Comparison of ENCODE assay signal across 8 cellular contexts in genomic region chr15:49155110-49155833, GRCh38. TPM values are rescaled to one million over a fixed set of nuclear protein-coding genes. Genes with fewer than 3 reads are reported as not detected.
DNase-seq lines count a peak whose midpoint lies in the region; ATAC-seq, FAIRE-seq and TF ChIP-seq lines count a peak whose summit lies in the region.

COPS2 (minus strand) TSS chr15:49155599; CDS start chr15:49155578, 21 bp downstream.

- H3K9ac ChIP-seq in keratinocyte (ENCODE audit: control insufficient read depth, extremely low read depth, insufficient read depth, low read length) = peak within 1 kb of the TSS; percentile 96

- dilution Hi-C loops in keratinocyte (cut with MboI; ENCODE audit: extremely low pct_ligation_motif_present, low sequenced_read_pairs) = no loop called here

- H3K27me3 ChIP-seq in keratinocyte (ENCODE audit: control insufficient read depth, extremely low read depth, insufficient read depth, low read length) = no peaks in the 10 kb centered on the region

- no peaks in the 10 kb centered on the region for H3K36me3 ChIP-seq in keratinocyte (ENCODE audit: control insufficient read depth in 2 of 2, extremely low read depth in 1 of 2, insufficient read depth in 2 of 2, low read length in 2 of 2)

- no peaks in the 10 kb centered on the region for H3K9me3 ChIP-seq in keratinocyte (ENCODE audit: control insufficient read depth, low read depth, low read length)

- H2AFZ ChIP-seq in keratinocyte (ENCODE audit: control insufficient read depth, low read length) = peak within 1 kb of the TSS; percentile 100

- peak; percentile 93 for ATAC-seq in GM19043 (IDR thresholded peaks at IDR 0.05; ENCODE audit: low read depth, unreplicated experiment)
- peak; percentile 94 for ATAC-seq in HG03378 (IDR thresholded peaks at IDR 0.05; ENCODE audit: unreplicated experiment)

- H3K4me2 ChIP-seq in keratinocyte (ENCODE audit: control insufficient read depth, extremely low read depth, insufficient read depth, low read depth, low read length) = peak within 1 kb of the TSS; percentile 83

- H3K79me2 ChIP-seq in keratinocyte (ENCODE audit: control insufficient read depth, insufficient read depth, low read length) = peaks cover 68% of the 10 kb centered on the region

- H3K4me3 ChIP-seq in AG10803 (ENCODE audit: low read length) (peak within 1 kb of the TSS; percentile 98), keratinocyte (ENCODE audit: control insufficient read depth in 2 of 3, extremely low read depth in 1 of 3, insufficient read depth in 2 of 3, low read depth in 1 of 3, low read length in 3 of 3) (peak within 1 kb of the TSS; percentile 86 to 96 (median 93))

- H3K27ac ChIP-seq in keratinocyte (ENCODE audit: control insufficient read depth, insufficient read depth, low read length) = peak within 1 kb of the TSS; percentile 98

- H3K4me1 ChIP-seq in keratinocyte (ENCODE audit: control insufficient read depth, extremely low read depth, insufficient read depth, low read length) = peaks cover 11% of the 10 kb centered on the region

- peak; percentile 68 for FAIRE-seq in keratinocyte (lab: Jason Lieb, UNC)

- peak; percentile 99 for DNase-seq in AG10803 (ENCODE audit: low read depth)
- DNase-seq in NCI-H460 (ENCODE audit: extremely low read depth, low read depth) = peak; percentile 97
- peak; percentile 89 for DNase-seq in activated CD4-positive, alpha-beta T cell treated with anti-CD3 and anti-CD28 coated beads for 1 hour
- peak; percentile 92 for DNase-seq in cerebellum (ENCODE audit: low spot score)
- peak; percentile 85 for DNase-seq in keratinocyte (ENCODE audit: low read depth, low spot score)
- DNase-seq in stimulated activated CD4-positive, alpha-beta T cell treated with anti-CD3 and anti-CD28 coated beads, Interleukin-15, amount 100 ng/mL, for 1 hour (ENCODE audit: low read depth in 1 of 2, low spot score in 1 of 2) = peak; percentile 75 to 85

- no peaks in the 10 kb centered on the region for H3K9me1 ChIP-seq in keratinocyte (ENCODE audit: control insufficient read depth, extremely low read depth, insufficient read depth, low read length)

- TF ChIP-seq CTCF in AG10803 (conservative IDR thresholded peaks at IDR 0.05; ENCODE audit: low read length) = no peak
- no peak for TF ChIP-seq CTCF in keratinocyte (optimal IDR thresholded peaks at IDR 0.05 in 1 of 3, IDR thresholded peaks at IDR 0.05 in 1 of 3, conservative IDR thresholded peaks at IDR 0.05 in 1 of 3; ENCODE audit: extremely low read depth in 1 of 3, insufficient read depth in 2 of 3, low read length in 3 of 3)

- peaks cover 8% of the 10 kb centered on the region for H4K20me1 ChIP-seq in keratinocyte (ENCODE audit: control insufficient read depth, extremely low read depth, insufficient read depth, low read length)

RNA-seq across cellular contexts. Expression of gene COPS2, which starts in this region (rescaled TPM):
- 93.4 and 102 TPM in 2 replicates for total RNA-seq in NCI-H460 (2014; rRNA removed; shearing (Covaris generic))
- polyA plus RNA-seq in NCI-H460 (2014; cell fraction: nucleus; rRNA removed) = 33.1 and 51.6 TPM in 2 replicates
- 60.5 TPM for total RNA-seq in cerebellum
- 51.3 to 114 TPM (median 52.7 TPM) in 3 replicates for polyA plus RNA-seq in keratinocyte
- 150 TPM for polyA plus RNA-seq in keratinocyte (2011; ENCODE audit: low read depth)
- polyA plus RNA-seq in keratinocyte (2011; cell fraction: cytosol; rRNA removed) = 49.1 and 109 TPM in 2 replicates
- polyA plus RNA-seq in keratinocyte (2011; cell fraction: nucleus; rRNA removed) = 29.2 and 39.9 TPM in 2 replicates
- polyA plus RNA-seq in keratinocyte (2012; ENCODE audit: low replicate concordance) = 68.1 and 69.4 TPM in 2 replicates
- 10.5 to 62.8 TPM (median 23.2 TPM) in 3 replicates for polyA minus RNA-seq in keratinocyte
- 25.9 TPM for polyA minus RNA-seq in keratinocyte (2011; cell fraction: cytosol; rRNA and poly(A)+ RNA removed)
- polyA minus RNA-seq in keratinocyte (2011; cell fraction: nucleus; rRNA and poly(A)+ RNA removed) = 13.9 and 32.0 TPM in 2 replicates

Comparison
In these comparisons a context has a peak if more than half of its experiments do, and no peak if none do; other contexts are left out.
1. Peak in every context shown above with its lines: DNase-seq, ATAC-seq, H3K4me3 ChIP-seq and H3K27ac ChIP-seq.